In genomic region chr1:12140016-12140415, GRCh38 we compare ENCODE assay signal across 23 cellular contexts. TPM values are rescaled to one million over a fixed set of nuclear protein-coding genes. Genes with fewer than 3 reads are reported as not detected.
A peak's percentile ranks its signal among the peaks of the same experiment; 100 is the strongest.
DNase-seq lines count a peak whose midpoint lies in the region; ATAC-seq and TF ChIP-seq lines count a peak whose summit lies in the region.
"Had no signal": no experiment of that assay in that cellular context is flagged by ENCODE, and none has a peak within 500 bp of the region (broad histone marks: within the 10 kb centered on the region; RNA-seq: fewer than 3 reads in every experiment).

No MANE protein-coding gene starts in this region.

- H3K4me3 ChIP-seq in mesenchymal stem cell (ENCODE audit: insufficient read depth in 1 of 2, low read depth in 1 of 2, low read length in 2 of 2) (no peak overlapping the region), spleen (no peak overlapping the region), foreskin fibroblast (ENCODE audit: low read depth in 1 of 2, low read length in 2 of 2) (no peak overlapping the region)
- H3K4me3 ChIP-seq: Peyer's patch had no signal

- no peak overlapping the region for H3K4ac ChIP-seq in mesenchymal stem cell (ENCODE audit: low read depth in 1 of 2, low read length in 2 of 2)

- H3K36me3 ChIP-seq in mesenchymal stem cell (ENCODE audit: control insufficient read depth in 1 of 2, insufficient read depth in 2 of 2, low read depth in 1 of 2, low read length in 2 of 2) (no peaks in the 10 kb centered on the region), spleen (no peaks in the 10 kb centered on the region)
- H3K36me3 ChIP-seq: Peyer's patch had no signal

- peak overlapping the region; percentile 72 for H4K91ac ChIP-seq in mesenchymal stem cell (ENCODE audit: low read length)

- peak overlapping the region; percentile 62 for H3K27ac Mint-ChIP-seq in activated CD4-positive, alpha-beta memory T cell treated with anti-CD3 and anti-CD28 coated beads, Interleukin-2, amount 10 ng/mL, durations not matched to agents 7 days and 5 days
- no peak overlapping the region for H3K27ac Mint-ChIP-seq in activated CD4-positive, alpha-beta memory T cell treated with anti-CD3 and anti-CD28 coated beads for 36 hours
- H3K27ac Mint-ChIP-seq in activated B cell treated with CpG ODN at 0.5 μM for 24 hours, result peak overlapping the region; percentile 41

- no peak overlapping the region for H3K18ac ChIP-seq in mesenchymal stem cell (ENCODE audit: low read depth in 1 of 2, low read length in 2 of 2)

- H3K27ac ChIP-seq in mesenchymal stem cell (ENCODE audit: low read length, poor library complexity, severe bottlenecking) (no peak overlapping the region), spleen (peak overlapping the region in 3 of 8 donors; percentile 96 to 99 (median 97))
- H3K27ac ChIP-seq: 22Rv1 had no signal

- peak overlapping the region in 1 of 2 experiments; percentile 34 for H2BK12ac ChIP-seq in mesenchymal stem cell (ENCODE audit: low read length in 2 of 2)

- no peak overlapping the region for H3K14ac ChIP-seq in mesenchymal stem cell (ENCODE audit: low read length in 2 of 2)

- in situ Hi-C loops in GM13976 (cut with MboI; ENCODE audit: low sequenced_read_pairs, unreplicated experiment), result no loop called here

- CTCF ChIA-PET in activated CD4-positive, alpha-beta memory T cell treated with anti-CD3 and anti-CD28 coated beads, Interleukin-2, amount 10 ng/mL, durations not matched to agents 7 days and 5 days (lab: Charles Lee), result no interaction called here
- CTCF ChIA-PET in activated CD4-positive, alpha-beta memory T cell treated with anti-CD3 and anti-CD28 coated beads for 36 hours (lab: Charles Lee), result interaction anchor here (0.8 to 4.0 kb wide), 2 partner anchors 13 to 16 kb away, joined by 3 to 22 read pairs; no protein-coding TSS in a partner anchor
- CTCF ChIA-PET in activated B cell treated with CpG ODN at 0.5 μM for 24 hours (lab: Charles Lee), result interaction anchor here (1.1 kb wide), 1 partner anchor 15 kb away, joined by 6 read pairs; no protein-coding TSS in a partner anchor

- H3K27me3 ChIP-seq in mesenchymal stem cell (ENCODE audit: control insufficient read depth in 1 of 2, insufficient read depth in 1 of 2, low read length in 2 of 2), result no peaks in the 10 kb centered on the region
- H3K27me3 ChIP-seq in spleen (replicated peaks in 1 of 7), result no peaks in the 10 kb centered on the region
- H3K27me3 ChIP-seq: Peyer's patch had no signal

- H3K36me3 Mint-ChIP-seq in activated CD4-positive, alpha-beta memory T cell treated with anti-CD3 and anti-CD28 coated beads, Interleukin-2, amount 10 ng/mL, durations not matched to agents 7 days and 5 days (ENCODE audit: low read depth), result peaks cover 23% of the 10 kb centered on the region
- H3K36me3 Mint-ChIP-seq in activated CD4-positive, alpha-beta memory T cell treated with anti-CD3 and anti-CD28 coated beads for 36 hours, result peaks cover 10% of the 10 kb centered on the region
- H3K36me3 Mint-ChIP-seq in activated B cell treated with CpG ODN at 0.5 μM for 24 hours (ENCODE audit: low read depth), result no peaks in the 10 kb centered on the region
- H3K36me3 Mint-ChIP-seq: IgD-negative memory B cell had no signal

- TF ChIP-seq POLR2A in spleen (IDR thresholded peaks at IDR 0.05), result no peak

- no peak overlapping the region for H4K8ac ChIP-seq in mesenchymal stem cell (ENCODE audit: low read length)

- H3K27me3 Mint-ChIP-seq in activated CD4-positive, alpha-beta memory T cell treated with anti-CD3 and anti-CD28 coated beads, Interleukin-2, amount 10 ng/mL, durations not matched to agents 7 days and 5 days, result no peaks in the 10 kb centered on the region
- H3K27me3 Mint-ChIP-seq in activated CD4-positive, alpha-beta memory T cell treated with anti-CD3 and anti-CD28 coated beads for 36 hours, result no peaks in the 10 kb centered on the region
- no peaks in the 10 kb centered on the region for H3K27me3 Mint-ChIP-seq in activated B cell treated with CpG ODN at 0.5 μM for 24 hours
- H3K27me3 Mint-ChIP-seq: IgD-negative memory B cell had no signal

- H3K4me3 Mint-ChIP-seq in activated CD4-positive, alpha-beta memory T cell treated with anti-CD3 and anti-CD28 coated beads, Interleukin-2, amount 10 ng/mL, durations not matched to agents 7 days and 5 days, result no peak overlapping the region
- no peak overlapping the region for H3K4me3 Mint-ChIP-seq in activated CD4-positive, alpha-beta memory T cell treated with anti-CD3 and anti-CD28 coated beads for 36 hours
- H3K4me3 Mint-ChIP-seq in activated B cell treated with CpG ODN at 0.5 μM for 24 hours, result no peak overlapping the region
- H3K4me3 Mint-ChIP-seq: CD14-positive monocyte, IgD-negative memory B cell had no signal

- H2BK120ac ChIP-seq in mesenchymal stem cell (ENCODE audit: low read depth, low read length), result no peak overlapping the region

- H2BK15ac ChIP-seq in mesenchymal stem cell (ENCODE audit: low read depth, poor library complexity, severe bottlenecking), result peak overlapping the region; percentile 12

- WGBS in mesenchymal stem cell, result 90% methylated on average over 4 of the region's 4 CpGs
- 79 to 93% (median 90%) methylated on average over 2 to 4 of the region's 4 CpGs for WGBS in spleen, 5 donors

- no peaks in the 10 kb centered on the region for H3K9me3 Mint-ChIP-seq in activated CD4-positive, alpha-beta memory T cell treated with anti-CD3 and anti-CD28 coated beads, Interleukin-2, amount 10 ng/mL, durations not matched to agents 7 days and 5 days
- no peaks in the 10 kb centered on the region for H3K9me3 Mint-ChIP-seq in activated CD4-positive, alpha-beta memory T cell treated with anti-CD3 and anti-CD28 coated beads for 36 hours
- no peaks in the 10 kb centered on the region for H3K9me3 Mint-ChIP-seq in activated B cell treated with CpG ODN at 0.5 μM for 24 hours
- H3K9me3 Mint-ChIP-seq: CD14-positive monocyte, IgD-negative memory B cell had no signal

- H3K23ac ChIP-seq in mesenchymal stem cell (ENCODE audit: low read length in 2 of 2), result no peak overlapping the region

- TF ChIP-seq CTCF in activated B cell treated with CpG ODN at 0.5 μM for 24 hours (IDR thresholded peaks at IDR 0.05), result no peak
- no peak for TF ChIP-seq CTCF in spleen (IDR thresholded peaks at IDR 0.05 in 8 of 11, conservative IDR thresholded peaks at IDR 0.05 in 3 of 11)
- TF ChIP-seq CTCF in GM13976 (IDR thresholded peaks at IDR 0.05; ENCODE audit: borderline replicate concordance, control extremely low read depth, extremely low read depth, insufficient read depth, missing control alignments), result no peak
- no peak for TF ChIP-seq CTCF in foreskin fibroblast (IDR thresholded peaks at IDR 0.05; ENCODE audit: low read depth, low read length)

- H3K9ac ChIP-seq in mesenchymal stem cell (ENCODE audit: low read length), result no peak overlapping the region

- H3K9me3 ChIP-seq in mesenchymal stem cell (ENCODE audit: control insufficient read depth, low read length) (no peaks in the 10 kb centered on the region), spleen (no peaks in the 10 kb centered on the region)
- H3K9me3 ChIP-seq: Peyer's patch had no signal

- no peak for DNase-seq in activated CD4-positive, alpha-beta memory T cell treated with anti-CD3 and anti-CD28 coated beads, Interleukin-2, amount 10 ng/mL, durations not matched to agents 7 days and 5 days
- no peak for DNase-seq in activated CD4-positive, alpha-beta memory T cell treated with anti-CD3 and anti-CD28 coated beads for 36 hours
- DNase-seq in activated B cell treated with CpG ODN at 0.5 μM for 24 hours, result no peak
- DNase-seq in mesenchymal stem cell, result no peak
- DNase-seq in spleen, result peak; percentile 64
- no peak for DNase-seq in GM13976 (ENCODE audit: low spot score)
- no peak for DNase-seq in activated CD4-positive, alpha-beta T cell treated with anti-CD3 and anti-CD28 coated beads, Interleukin-2, amount 50 U/mL, for 1 hour
- DNase-seq in foreskin fibroblast, result no peak
- DNase-seq: ACHN, AML-193, DMS53, GDM1, GOT3, HCEC 1CT, NCI-H1105, NCI-H146, NCI-H2029, NCI-H524 treated with DMSO at 0.1 percent for 48 hours, Peyer's patch had no signal

- H2BK5ac ChIP-seq in mesenchymal stem cell (ENCODE audit: low read depth, low read length, poor library complexity, severe bottlenecking), result no peak overlapping the region

- intact Hi-C loops in activated CD4-positive, alpha-beta memory T cell treated with anti-CD3 and anti-CD28 coated beads for 36 hours (cut with micrococcal nuclease), result no loop called here
- intact Hi-C loops in activated B cell treated with CpG ODN at 0.5 μM for 24 hours (cut with micrococcal nuclease) (loop anchor here (5.0 kb wide), 1 partner anchor 42 kb away; no protein-coding TSS in a partner anchor), spleen (cut with DNase I; ENCODE audit: low total_unique reads) (no loop called here)

- POLR2A ChIA-PET in activated CD4-positive, alpha-beta memory T cell treated with anti-CD3 and anti-CD28 coated beads, Interleukin-2, amount 10 ng/mL, durations not matched to agents 7 days and 5 days (lab: Charles Lee), result interaction anchor here (0.9 to 4.0 kb wide), 5 partner anchors 10 to 230 kb away, joined by 3 to 27 read pairs (median 5); no protein-coding TSS in a partner anchor
- POLR2A ChIA-PET in activated CD4-positive, alpha-beta memory T cell treated with anti-CD3 and anti-CD28 coated beads for 36 hours (lab: Charles Lee), result interaction anchor here (1.9 kb wide), 1 partner anchor 11 kb away, joined by 6 read pairs; no protein-coding TSS in a partner anchor
- POLR2A ChIA-PET in activated B cell treated with CpG ODN at 0.5 μM for 24 hours (lab: Charles Lee), result interaction anchor here (0.6 to 7.7 kb wide), 4 partner anchors 11 to 231 kb away, joined by 3 to 86 read pairs (median 3); no protein-coding TSS in a partner anchor

- ATAC-seq in activated B cell treated with CpG ODN at 0.5 μM for 24 hours (ENCODE audit: low read depth), result no peak

- H3K4me1 Mint-ChIP-seq in activated CD4-positive, alpha-beta memory T cell treated with anti-CD3 and anti-CD28 coated beads, Interleukin-2, amount 10 ng/mL, durations not matched to agents 7 days and 5 days, result peaks cover 20% of the 10 kb centered on the region
- H3K4me1 Mint-ChIP-seq in activated CD4-positive, alpha-beta memory T cell treated with anti-CD3 and anti-CD28 coated beads for 36 hours (ENCODE audit: low read depth), result peaks cover 20% of the 10 kb centered on the region
- peaks cover 42% of the 10 kb centered on the region for H3K4me1 Mint-ChIP-seq in activated B cell treated with CpG ODN at 0.5 μM for 24 hours

- H3K4me1 ChIP-seq in mesenchymal stem cell (ENCODE audit: control insufficient read depth, insufficient read depth, low read depth, low read length) (peaks cover 13% of the 10 kb centered on the region), spleen (peaks cover 14 to 66% (median 39%) of the 10 kb centered on the region in 6 donors)

- H2AK5ac ChIP-seq in mesenchymal stem cell (ENCODE audit: low read length, severe bottlenecking), result no peak overlapping the region

- no peak overlapping the region for H2AFZ ChIP-seq in mesenchymal stem cell (ENCODE audit: low read depth, low read length)

- H3K4me2 ChIP-seq in mesenchymal stem cell (ENCODE audit: low read length, poor library complexity, severe bottlenecking), result no peak overlapping the region

- no peaks in the 10 kb centered on the region for H3K79me1 ChIP-seq in mesenchymal stem cell (replicated peaks; ENCODE audit: low read length, poor library complexity, severe bottlenecking)

RNA-seq across cellular contexts. Expression of gene TNFRSF1B, which starts 26.8 kb away (rescaled TPM):
- total RNA-seq in activated CD4-positive, alpha-beta memory T cell treated with anti-CD3 and anti-CD28 coated beads, Interleukin-2, amount 10 ng/mL, durations not matched to agents 7 days and 5 days, result 100 to 1,000 TPM; 434 to 447 TPM
- 100 to 1,000 TPM; 201 to 211 TPM for total RNA-seq in activated CD4-positive, alpha-beta memory T cell treated with anti-CD3 and anti-CD28 coated beads for 36 hours
- total RNA-seq in activated B cell treated with CpG ODN at 0.5 μM for 24 hours, result 89.0 and 98.6 TPM in 2 replicates
- polyA plus RNA-seq in mesenchymal stem cell (2013, experiment 1 of 2), result 35.0 TPM
- 35.2 TPM for polyA plus RNA-seq in mesenchymal stem cell (2013, experiment 2 of 2)
- 100 to 1,000 TPM; 142 to 233 (median 183) TPM for total RNA-seq in spleen
- polyA plus RNA-seq in spleen, result 10 to 100 TPM; 28.5 to 63.2 (median 36.8) TPM
- total RNA-seq: OCI-LY7 had no signal
